In the genomic region with DNA sequence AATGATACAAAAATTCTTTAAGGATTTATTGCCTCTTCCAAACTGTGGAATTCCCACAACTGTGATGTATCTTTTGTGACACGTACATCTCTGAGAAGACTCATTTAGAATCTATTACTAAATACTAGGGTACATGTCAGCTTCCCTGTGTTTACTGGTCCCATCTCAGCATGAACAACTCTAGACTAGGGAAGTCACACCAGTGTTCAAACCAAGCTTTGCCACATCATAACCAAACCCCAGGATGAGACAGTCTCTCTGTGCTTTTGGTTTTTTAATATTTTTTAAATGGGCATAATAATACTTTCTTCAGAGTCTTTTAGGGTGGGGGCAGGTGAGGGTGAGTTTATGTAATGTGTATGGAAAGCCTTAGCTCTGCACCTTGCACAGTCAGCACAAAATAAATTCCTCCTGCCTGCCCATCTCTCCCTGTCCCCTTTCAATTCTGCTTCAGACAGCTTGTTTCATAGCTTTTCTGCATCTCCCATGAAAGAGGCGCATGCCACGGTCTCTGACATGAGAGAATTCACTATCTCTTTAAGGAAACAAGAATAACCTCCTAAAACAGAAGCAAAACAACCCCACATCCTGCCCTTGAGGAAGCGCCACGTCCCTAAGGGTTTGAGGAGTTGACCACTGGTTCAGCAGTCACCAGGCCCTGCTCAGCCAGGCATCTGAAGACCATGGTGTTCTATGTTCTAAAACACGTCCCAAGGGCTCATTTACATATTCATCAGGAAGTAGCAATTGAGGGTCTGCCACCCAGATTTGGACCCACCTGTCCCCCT, we compare ENCODE assay signal across 11 cellular contexts.
DNase-seq lines count a peak whose midpoint lies in the region; ATAC-seq and TF ChIP-seq lines count a peak whose summit lies in the region.
"Had no signal": no experiment of that assay in that cellular context is flagged by ENCODE, and none has a peak within 500 bp of the region (broad histone marks: within the 10 kb centered on the region; RNA-seq: fewer than 3 reads in every experiment).

No MANE protein-coding gene starts in this region.

- intact Hi-C loops in left cardiac atrium (cut with DNase I) = no loop called here
- intact Hi-C loops in left lung (cut with DNase I) = no loop called here
- intact Hi-C loops in naive thymus-derived CD4-positive, alpha-beta T cell (cut with micrococcal nuclease) = no loop called here

- no peaks in the 10 kb centered on the region for H3K27me3 ChIP-seq in left lung
- H3K27me3 ChIP-seq in naive thymus-derived CD4-positive, alpha-beta T cell (ENCODE audit: control insufficient read depth in 2 of 2, insufficient read depth in 2 of 2, low read length in 2 of 2) = no peaks in the 10 kb centered on the region

- H3K4me3 Mint-ChIP-seq in naive thymus-derived CD4-positive, alpha-beta T cell = peak overlapping the region in 1 of 10 donors; percentile 45
- H3K4me3 Mint-ChIP-seq: brain had no signal

- no peaks in the 10 kb centered on the region for H3K36me3 Mint-ChIP-seq in naive thymus-derived CD4-positive, alpha-beta T cell
- H3K36me3 Mint-ChIP-seq: brain had no signal

- H3K27me3 Mint-ChIP-seq in naive thymus-derived CD4-positive, alpha-beta T cell = peaks cover 26 to 39% (median 35%) of the 10 kb centered on the region in 5 donors

- no peak overlapping the region for H3K27ac Mint-ChIP-seq in naive thymus-derived CD4-positive, alpha-beta T cell
- H3K27ac Mint-ChIP-seq: brain had no signal

- DNase-seq in left cardiac atrium (no peak), left lung (no peak), RWPE1 (ENCODE audit: low spot score) (no peak), NCI-H446 (lab: John Stamatoyannopoulos, UW) (no peak)
- DNase-seq in naive thymus-derived CD4-positive, alpha-beta T cell = no peak
- DNase-seq: NCI-H1694, T-helper 9 cell had no signal

- POLR2A ChIA-PET in RWPE1 (lab: Yijun Ruan, JAX; ENCODE audit: low non-redundant PET) = no interaction called here
- POLR2A ChIA-PET in naive thymus-derived CD4-positive, alpha-beta T cell (lab: Charles Lee) = interaction anchor here (0.6 kb wide), 1 partner anchor 13 kb away, joined by 8 read pairs; no protein-coding TSS in a partner anchor

- CTCF ChIA-PET in RWPE1 (lab: Yijun Ruan, JAX) = interaction anchor here (0.6 kb wide), 1 partner anchor 328 kb away, joined by 3 read pairs; no protein-coding TSS in a partner anchor
- CTCF ChIA-PET in naive thymus-derived CD4-positive, alpha-beta T cell (lab: Charles Lee) = no interaction called here

- no peaks in the 10 kb centered on the region for H3K36me3 ChIP-seq in left lung
- no peaks in the 10 kb centered on the region for H3K36me3 ChIP-seq in naive thymus-derived CD4-positive, alpha-beta T cell (ENCODE audit: control insufficient read depth in 2 of 3, insufficient read depth in 3 of 3, low read length in 3 of 3)

- H3K27ac ChIP-seq in left lung = no peak overlapping the region
- no peak overlapping the region for H3K27ac ChIP-seq in RWPE1
- no peak overlapping the region for H3K27ac ChIP-seq in naive thymus-derived CD4-positive, alpha-beta T cell (ENCODE audit: low read depth, low read length)

- TF ChIP-seq CTCF in left lung (IDR thresholded peaks at IDR 0.05) (no peak), RWPE1 (conservative IDR thresholded peaks at IDR 0.05; ENCODE audit: low read depth) (no peak)

- ATAC-seq in GM18508 (IDR thresholded peaks at IDR 0.05; ENCODE audit: insufficient read depth, unreplicated experiment) (peak; percentile 58), GM21390 (IDR thresholded peaks at IDR 0.05; ENCODE audit: unreplicated experiment) (peak; percentile 89), HG03378 (IDR thresholded peaks at IDR 0.05; ENCODE audit: unreplicated experiment) (peak; percentile 96), left cardiac atrium (peak; percentile 44 to 57), left lung (no peak)
- no peak for ATAC-seq in naive thymus-derived CD4-positive, alpha-beta T cell

- peaks cover 0 to 7% (median 0%) of the 10 kb centered on the region in 7 donors for H3K4me1 Mint-ChIP-seq in naive thymus-derived CD4-positive, alpha-beta T cell
- H3K4me1 Mint-ChIP-seq: brain had no signal

- peaks cover 0 to 2% (median 0%) of the 10 kb centered on the region in 11 donors for H3K9me3 Mint-ChIP-seq in naive thymus-derived CD4-positive, alpha-beta T cell

- no peaks in the 10 kb centered on the region for H3K4me1 ChIP-seq in left lung
- no peaks in the 10 kb centered on the region for H3K4me1 ChIP-seq in naive thymus-derived CD4-positive, alpha-beta T cell (ENCODE audit: control insufficient read depth in 2 of 2, insufficient read depth in 2 of 2, low read length in 2 of 2)

- no peaks in the 10 kb centered on the region for H3K9me3 ChIP-seq in left lung
- H3K9me3 ChIP-seq in naive thymus-derived CD4-positive, alpha-beta T cell (ENCODE audit: control insufficient read depth in 2 of 3, low read length in 3 of 3) = no peaks in the 10 kb centered on the region

- no peak overlapping the region for H3K4me3 ChIP-seq in left lung
- no peak overlapping the region for H3K4me3 ChIP-seq in naive thymus-derived CD4-positive, alpha-beta T cell (ENCODE audit: low read length)

Comparison
In these comparisons a context has a peak if more than half of its experiments do, and no peak if none do; other contexts are left out.
1. ATAC-seq: peak in GM18508 (single experiment), GM21390 (single experiment), HG03378 (single experiment) and left cardiac atrium (2 of 2); none in left lung (single experiment) and naive thymus-derived CD4-positive, alpha-beta T cell (single experiment).